ENCODE assay signal across 8 cellular contexts in genomic region chr2:219251656-219252055, GRCh38. TPM values are rescaled to one million over a fixed set of nuclear protein-coding genes. Genes with fewer than 3 reads are reported as not detected.
DNase-seq lines count a peak whose midpoint lies in the region; ATAC-seq and TF ChIP-seq lines count a peak whose summit lies in the region.
"Had no signal": no experiment of that assay in that cellular context is flagged by ENCODE, and none has a peak within 500 bp of the region (broad histone marks: within the 10 kb centered on the region; RNA-seq: fewer than 3 reads in every experiment).

No MANE protein-coding gene starts in this region.

- ATAC-seq in omental fat pad (ENCODE audit: low FRiP score) = no peak
- ATAC-seq in HG02610 (IDR thresholded peaks at IDR 0.05; ENCODE audit: unreplicated experiment) = no peak

- WGBS in prostate gland = 82% methylated on average over 6 of the region's 6 CpGs

- no peak for TF ChIP-seq CTCF in ascending aorta (IDR thresholded peaks at IDR 0.05)
- no peak for TF ChIP-seq CTCF in prostate gland (IDR thresholded peaks at IDR 0.05)
- no peak for TF ChIP-seq CTCF in omental fat pad (IDR thresholded peaks at IDR 0.05)

- DNase-seq in LHCN-M2 (ENCODE audit: low read depth) (peak; percentile 98), ascending aorta (ENCODE audit: low spot score in 2 of 2) (no peak), prostate gland (ENCODE audit: low spot score) (no peak), omental fat pad (ENCODE audit: low spot score) (no peak)
- DNase-seq in stimulated activated CD8-positive, alpha-beta memory T cell treated with anti-CD3 and anti-CD28 coated beads, Interleukin-4, amount 100 ng/mL, for 48 hours = no peak
- DNase-seq: activated CD4-positive, CD25-positive, alpha-beta regulatory T cell had no signal

- peak overlapping the region; percentile 96 to 99 for H3K27ac ChIP-seq in ascending aorta
- H3K27ac ChIP-seq in prostate gland = peak overlapping the region; percentile 86 to 94

- H3K36me3 ChIP-seq in ascending aorta (peaks cover 9 to 23% of the 10 kb centered on the region in 2 donors), prostate gland (no peaks in the 10 kb centered on the region)

- H3K27me3 ChIP-seq in ascending aorta (no peaks in the 10 kb centered on the region), prostate gland (replicated peaks; ENCODE audit: insufficient read depth) (no peaks in the 10 kb centered on the region)

- H3K4me3 ChIP-seq in ascending aorta (peak overlapping the region in 1 of 2 donors; percentile 73), prostate gland (no peak overlapping the region)

- intact Hi-C loops in ascending aorta (cut with DNase I) (loop anchor here (2.0 kb wide), 1 partner anchor 75 kb away; the partner anchor contains the start of gene CNPPD1), prostate gland (cut with DNase I) (no loop called here)

- H3K4me1 ChIP-seq in ascending aorta (peaks cover 24 to 56% of the 10 kb centered on the region in 2 donors), prostate gland (replicated peaks) (peaks cover 29% of the 10 kb centered on the region)

- H3K9me3 ChIP-seq in ascending aorta = no peaks in the 10 kb centered on the region
- no peaks in the 10 kb centered on the region for H3K9me3 ChIP-seq in prostate gland

- TF ChIP-seq POLR2A in prostate gland (IDR thresholded peaks at IDR 0.05) = no peak

RNA-seq across cellular contexts. Expression of gene TUBA4B, which starts 1.4 kb away (rescaled TPM):
- not detected in 2 replicates for total RNA-seq in LHCN-M2 (2014; rRNA removed)
- polyA plus RNA-seq in LHCN-M2 (2012) = not detected
- total RNA-seq in ascending aorta = not detected
- total RNA-seq in prostate gland = not detected
- total RNA-seq in omental fat pad = not detected
- total RNA-seq: glomerular endothelial cell had no signal

RNA-seq across cellular contexts. Expression of gene TUBA4A, which starts 2.1 kb away (rescaled TPM):
- 211 and 235 TPM in 2 replicates for total RNA-seq in LHCN-M2 (2014; rRNA removed)
- 191 TPM for polyA plus RNA-seq in LHCN-M2 (2012)
- 71.1 TPM for total RNA-seq in ascending aorta
- 10 to 100 TPM; 43.5 to 51.2 TPM for total RNA-seq in prostate gland
- total RNA-seq in omental fat pad = 10 to 100 TPM; 26.9 to 74.0 (median 50.3) TPM

RNA-seq across cellular contexts. Expression of gene STK16, which starts 6.4 kb away (rescaled TPM):
- total RNA-seq in LHCN-M2 (2014; rRNA removed) = 22.3 and 27.1 TPM in 2 replicates
- polyA plus RNA-seq in LHCN-M2 (2012) = 63.9 TPM
- total RNA-seq in ascending aorta = 15.2 TPM
- total RNA-seq in prostate gland = 10 to 100 TPM; 20.5 to 26.1 TPM
- total RNA-seq in omental fat pad = 10 to 100 TPM in 3 of 4 donors, 1 to 10 TPM in 1; 9.8 to 18.9 (median 12.5) TPM

RNA-seq across cellular contexts. Expression of gene GLB1L, which starts 6.4 kb away (rescaled TPM):
- total RNA-seq in LHCN-M2 (2014; rRNA removed) = 7.4 and 12.3 TPM in 2 replicates
- 4.2 TPM for polyA plus RNA-seq in LHCN-M2 (2012)
- total RNA-seq in ascending aorta = 1.8 TPM
- 10 to 100 TPM; 23.1 to 25.0 TPM for total RNA-seq in prostate gland
- 10 to 100 TPM in 3 of 4 donors, 1 to 10 TPM in 1; 9.0 to 21.9 (median 12.3) TPM for total RNA-seq in omental fat pad

RNA-seq across cellular contexts. Expression of gene ANKZF1, which starts 22.1 kb away (rescaled TPM):
- total RNA-seq in LHCN-M2 (2014; rRNA removed) = 26.3 and 30.1 TPM in 2 replicates
- polyA plus RNA-seq in LHCN-M2 (2012) = 13.6 TPM
- 53.1 TPM for total RNA-seq in ascending aorta
- 10 to 100 TPM; 64.4 to 85.7 TPM for total RNA-seq in prostate gland
- total RNA-seq in omental fat pad = 10 to 100 TPM; 13.5 to 77.4 (median 22.7) TPM
